1 cellular context compared by ENCODE assay signal in genomic region chr20:3223937-3224680, GRCh38.
TF ChIP-seq lines count a peak whose summit lies in the region.

No MANE protein-coding gene starts in this region.

TF ChIP-seq in HepG2, 621 proteins besides CTCF, POLR2A, EP300 and RAD21 (continued from another document and continues in another):
- TF ChIP-seq ZNF598 (CRISPR knock-in tag; IDR thresholded peaks at IDR 0.05; ENCODE audit: borderline replicate concordance), result no peak
- TF ChIP-seq DMAP1 (CRISPR knock-in tag; IDR thresholded peaks at IDR 0.05), result no peak
- TF ChIP-seq ZNF451 (CRISPR knock-in tag; IDR thresholded peaks at IDR 0.05), result peak; percentile 46; the same call in 1 of the 2 replicates
- TF ChIP-seq AKNA (CRISPR knock-in tag; IDR thresholded peaks at IDR 0.05; ENCODE audit: borderline replicate concordance), result no peak
- no peak for TF ChIP-seq HDAC2 (CRISPR knock-in tag; IDR thresholded peaks at IDR 0.05)
- TF ChIP-seq HNF4G (IDR thresholded peaks at IDR 0.05; ENCODE audit: borderline replicate concordance, low read depth, low read length), result no peak
- no peak; the same call in 1 of the 2 replicates for TF ChIP-seq HNF4G (CRISPR knock-in tag; IDR thresholded peaks at IDR 0.05; ENCODE audit: borderline replicate concordance, low read depth)
- TF ChIP-seq DRAP1 (CRISPR knock-in tag; IDR thresholded peaks at IDR 0.05), result no peak
- no peak for TF ChIP-seq HNF4A (CRISPR knock-in tag; IDR thresholded peaks at IDR 0.05)
- TF ChIP-seq ZNF713 (CRISPR knock-in tag; IDR thresholded peaks at IDR 0.05), result no peak
- TF ChIP-seq DNMT3B (CRISPR knock-in tag; conservative IDR thresholded peaks at IDR 0.05), result 0 out of 2 replicates have a peak, but pooled peaks have one; percentile 33
- no peak for TF ChIP-seq KLF12 (CRISPR knock-in tag; IDR thresholded peaks at IDR 0.05; ENCODE audit: borderline replicate concordance)
- no peak for TF ChIP-seq TRAFD1 (CRISPR knock-in tag; IDR thresholded peaks at IDR 0.05; ENCODE audit: borderline replicate concordance)
- no peak for TF ChIP-seq ZNF546 (CRISPR knock-in tag; conservative IDR thresholded peaks at IDR 0.05)
- 0 out of 2 replicates have a peak, but pooled peaks have one; percentile 18 for TF ChIP-seq RARG (CRISPR knock-in tag; IDR thresholded peaks at IDR 0.05; ENCODE audit: low read depth)
- 0 out of 2 replicates have a peak, but pooled peaks have one; percentile 20 for TF ChIP-seq MAZ (IDR thresholded peaks at IDR 0.05; ENCODE audit: borderline replicate concordance, low read depth, low read length)
- no peak for TF ChIP-seq MAZ (CRISPR knock-in tag; IDR thresholded peaks at IDR 0.05; ENCODE audit: low read depth)
- TF ChIP-seq ZNF253 (CRISPR knock-in tag; IDR thresholded peaks at IDR 0.05; ENCODE audit: borderline replicate concordance), result no peak
- TF ChIP-seq AGO2 (optimal IDR thresholded peaks at IDR 0.05; ENCODE audit: low read depth, low read length), result peak; percentile 98
- 0 out of 2 replicates have a peak, but pooled peaks have one; percentile 33 for TF ChIP-seq ZNF224 (CRISPR knock-in tag; IDR thresholded peaks at IDR 0.05)
- no peak for TF ChIP-seq GTF3A (CRISPR knock-in tag; conservative IDR thresholded peaks at IDR 0.05)
- TF ChIP-seq ZNF382 (CRISPR knock-in tag; IDR thresholded peaks at IDR 0.05; ENCODE audit: borderline replicate concordance), result no peak
- peak; percentile 70; the same call in 1 of the 2 replicates for TF ChIP-seq PCBP1 (IDR thresholded peaks at IDR 0.05; ENCODE audit: borderline replicate concordance, low read depth, low read length)
- TF ChIP-seq NONO (IDR thresholded peaks at IDR 0.05), result no peak
- TF ChIP-seq NONO (CRISPR knock-in tag; conservative IDR thresholded peaks at IDR 0.05), result no peak
- no peak for TF ChIP-seq TBP (CRISPR knock-in tag; IDR thresholded peaks at IDR 0.05)
- 0 out of 2 replicates have a peak, but pooled peaks have one; percentile 4 for TF ChIP-seq ZNF331 (CRISPR knock-in tag; IDR thresholded peaks at IDR 0.05)
- TF ChIP-seq, protein P1, sequence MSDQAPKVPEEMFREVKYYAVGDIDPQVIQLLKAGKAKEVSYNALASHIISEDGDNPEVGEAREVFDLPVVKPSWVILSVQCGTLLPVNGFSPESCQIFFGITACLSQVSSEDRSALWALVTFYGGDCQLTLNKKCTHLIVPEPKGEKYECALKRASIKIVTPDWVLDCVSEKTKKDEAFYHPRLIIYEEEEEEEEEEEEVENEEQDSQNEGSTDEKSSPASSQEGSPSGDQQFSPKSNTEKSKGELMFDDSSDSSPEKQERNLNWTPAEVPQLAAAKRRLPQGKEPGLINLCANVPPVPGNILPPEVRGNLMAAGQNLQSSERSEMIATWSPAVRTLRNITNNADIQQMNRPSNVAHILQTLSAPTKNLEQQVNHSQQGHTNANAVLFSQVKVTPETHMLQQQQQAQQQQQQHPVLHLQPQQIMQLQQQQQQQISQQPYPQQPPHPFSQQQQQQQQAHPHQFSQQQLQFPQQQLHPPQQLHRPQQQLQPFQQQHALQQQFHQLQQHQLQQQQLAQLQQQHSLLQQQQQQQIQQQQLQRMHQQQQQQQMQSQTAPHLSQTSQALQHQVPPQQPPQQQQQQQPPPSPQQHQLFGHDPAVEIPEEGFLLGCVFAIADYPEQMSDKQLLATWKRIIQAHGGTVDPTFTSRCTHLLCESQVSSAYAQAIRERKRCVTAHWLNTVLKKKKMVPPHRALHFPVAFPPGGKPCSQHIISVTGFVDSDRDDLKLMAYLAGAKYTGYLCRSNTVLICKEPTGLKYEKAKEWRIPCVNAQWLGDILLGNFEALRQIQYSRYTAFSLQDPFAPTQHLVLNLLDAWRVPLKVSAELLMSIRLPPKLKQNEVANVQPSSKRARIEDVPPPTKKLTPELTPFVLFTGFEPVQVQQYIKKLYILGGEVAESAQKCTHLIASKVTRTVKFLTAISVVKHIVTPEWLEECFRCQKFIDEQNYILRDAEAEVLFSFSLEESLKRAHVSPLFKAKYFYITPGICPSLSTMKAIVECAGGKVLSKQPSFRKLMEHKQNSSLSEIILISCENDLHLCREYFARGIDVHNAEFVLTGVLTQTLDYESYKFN (CRISPR knock-in tag; conservative IDR thresholded peaks at IDR 0.05), result no peak
- TF ChIP-seq GABPA (IDR thresholded peaks at IDR 0.05; ENCODE audit: low read depth, low read length), result no peak
- TF ChIP-seq GABPA (CRISPR knock-in tag; IDR thresholded peaks at IDR 0.05; ENCODE audit: low read depth), result no peak
- TF ChIP-seq GLI4 (CRISPR knock-in tag; IDR thresholded peaks at IDR 0.05; ENCODE audit: borderline replicate concordance), result no peak
- no peak for TF ChIP-seq CC2D1A (CRISPR knock-in tag; IDR thresholded peaks at IDR 0.05)
- peak; percentile 0; the same call in 1 of the 2 replicates for TF ChIP-seq SMYD3 (CRISPR knock-in tag; IDR thresholded peaks at IDR 0.05)
- TF ChIP-seq ZNF83 (CRISPR knock-in tag; IDR thresholded peaks at IDR 0.05; ENCODE audit: borderline replicate concordance), result no peak
- TF ChIP-seq, protein P2, sequence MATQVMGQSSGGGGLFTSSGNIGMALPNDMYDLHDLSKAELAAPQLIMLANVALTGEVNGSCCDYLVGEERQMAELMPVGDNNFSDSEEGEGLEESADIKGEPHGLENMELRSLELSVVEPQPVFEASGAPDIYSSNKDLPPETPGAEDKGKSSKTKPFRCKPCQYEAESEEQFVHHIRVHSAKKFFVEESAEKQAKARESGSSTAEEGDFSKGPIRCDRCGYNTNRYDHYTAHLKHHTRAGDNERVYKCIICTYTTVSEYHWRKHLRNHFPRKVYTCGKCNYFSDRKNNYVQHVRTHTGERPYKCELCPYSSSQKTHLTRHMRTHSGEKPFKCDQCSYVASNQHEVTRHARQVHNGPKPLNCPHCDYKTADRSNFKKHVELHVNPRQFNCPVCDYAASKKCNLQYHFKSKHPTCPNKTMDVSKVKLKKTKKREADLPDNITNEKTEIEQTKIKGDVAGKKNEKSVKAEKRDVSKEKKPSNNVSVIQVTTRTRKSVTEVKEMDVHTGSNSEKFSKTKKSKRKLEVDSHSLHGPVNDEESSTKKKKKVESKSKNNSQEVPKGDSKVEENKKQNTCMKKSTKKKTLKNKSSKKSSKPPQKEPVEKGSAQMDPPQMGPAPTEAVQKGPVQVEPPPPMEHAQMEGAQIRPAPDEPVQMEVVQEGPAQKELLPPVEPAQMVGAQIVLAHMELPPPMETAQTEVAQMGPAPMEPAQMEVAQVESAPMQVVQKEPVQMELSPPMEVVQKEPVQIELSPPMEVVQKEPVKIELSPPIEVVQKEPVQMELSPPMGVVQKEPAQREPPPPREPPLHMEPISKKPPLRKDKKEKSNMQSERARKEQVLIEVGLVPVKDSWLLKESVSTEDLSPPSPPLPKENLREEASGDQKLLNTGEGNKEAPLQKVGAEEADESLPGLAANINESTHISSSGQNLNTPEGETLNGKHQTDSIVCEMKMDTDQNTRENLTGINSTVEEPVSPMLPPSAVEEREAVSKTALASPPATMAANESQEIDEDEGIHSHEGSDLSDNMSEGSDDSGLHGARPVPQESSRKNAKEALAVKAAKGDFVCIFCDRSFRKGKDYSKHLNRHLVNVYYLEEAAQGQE (IDR thresholded peaks at IDR 0.05; ENCODE audit: borderline replicate concordance in 1 of 2, low read depth in 1 of 2, low read length in 2 of 2), result no peak
- no peak for TF ChIP-seq ZFP36L2 (CRISPR knock-in tag; IDR thresholded peaks at IDR 0.05)
- TF ChIP-seq SRY (CRISPR knock-in tag; IDR thresholded peaks at IDR 0.05), result 0 out of 2 replicates have a peak, but pooled peaks have one; percentile 19
- TF ChIP-seq MIER3 (CRISPR knock-in tag; IDR thresholded peaks at IDR 0.05; ENCODE audit: borderline replicate concordance), result no peak
- TF ChIP-seq SMARCC2 (IDR thresholded peaks at IDR 0.05), result no peak
- TF ChIP-seq MBD4 (IDR thresholded peaks at IDR 0.05; ENCODE audit: borderline replicate concordance, low read length), result no peak
- TF ChIP-seq RFX3 (CRISPR knock-in tag; IDR thresholded peaks at IDR 0.05), result no peak
- no peak for TF ChIP-seq IKZF1 (IDR thresholded peaks at IDR 0.05)
- TF ChIP-seq ZNF646 (CRISPR knock-in tag; IDR thresholded peaks at IDR 0.05), result 0 out of 2 replicates have a peak, but pooled peaks have one; percentile 7
- no peak for TF ChIP-seq TBX2 (CRISPR knock-in tag; IDR thresholded peaks at IDR 0.05; ENCODE audit: borderline replicate concordance)
- no peak for TF ChIP-seq PHB2 (IDR thresholded peaks at IDR 0.05; ENCODE audit: partially characterized antibody)
